Comparison of ENCODE assay signal across 10 cellular contexts in the genomic region with DNA sequence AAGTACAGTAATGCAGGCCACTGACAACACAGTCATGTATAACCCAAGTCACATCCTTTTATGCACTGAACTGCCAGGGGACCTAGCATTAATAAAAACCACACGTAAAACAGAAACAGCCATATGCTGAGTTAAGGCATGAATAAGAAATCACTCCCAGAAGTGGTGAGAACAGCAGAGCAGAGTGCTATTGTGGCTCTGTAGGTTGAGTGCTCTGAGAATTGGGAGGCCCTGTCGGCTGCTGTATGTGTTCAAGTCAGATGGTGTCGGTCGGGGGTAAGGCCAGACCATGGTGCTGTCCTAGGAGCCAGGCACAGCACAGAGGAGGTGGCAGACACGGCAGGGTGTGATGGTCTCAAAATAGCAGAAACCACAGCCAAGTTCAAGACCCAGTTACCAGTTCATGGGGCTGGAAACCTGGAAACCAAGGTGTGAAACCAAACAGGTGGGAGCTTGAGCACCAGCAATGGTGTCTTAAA.
DNase-seq lines count a peak whose midpoint lies in the region; ATAC-seq lines count a peak whose summit lies in the region.
"Had no signal": no experiment of that assay in that cellular context is flagged by ENCODE, and none has a peak within 500 bp of the region (broad histone marks: within the 10 kb centered on the region; RNA-seq: fewer than 3 reads in every experiment).

No MANE protein-coding gene starts in this region.

- peak overlapping the region; percentile 15 for H3K4me3 Mint-ChIP-seq in memory B cell

- no peak overlapping the region for H3K27ac Mint-ChIP-seq in memory B cell

- peaks cover 9% of the 10 kb centered on the region for H3K9me3 Mint-ChIP-seq in memory B cell

- peaks cover 7% of the 10 kb centered on the region for H3K27me3 Mint-ChIP-seq in memory B cell

- H3K36me3 Mint-ChIP-seq in memory B cell: no peaks in the 10 kb centered on the region

- no peak for DNase-seq in activated CD4-positive, CD25-positive, alpha-beta regulatory T cell (lab: John Stamatoyannopoulos, UW)
- DNase-seq in memory B cell (ENCODE audit: low spot score in 2 of 2) (no peak), HuH-7.5 (ENCODE audit: low spot score) (no peak), NCI-H2227 treated with DMSO at 0.1 percent for 48 hours (lab: John Stamatoyannopoulos, UW) (no peak), posterior vena cava (ENCODE audit: low spot score) (no peak)
- DNase-seq: 8988T, mesendoderm had no signal

- peak; percentile 76 to 93 for ATAC-seq in activated CD4-positive, CD25-positive, alpha-beta regulatory T cell treated with anti-CD3 and anti-CD28 coated beads, Interleukin-2, amount 50 U/mL, for 24 hours
- peak; percentile 85 for ATAC-seq in GM21447 (IDR thresholded peaks at IDR 0.05; ENCODE audit: unreplicated experiment)
- ATAC-seq in HG03095 (IDR thresholded peaks at IDR 0.05; ENCODE audit: unreplicated experiment): peak; percentile 89
- ATAC-seq in memory B cell (ENCODE audit: low read depth): peak; percentile 80

- H3K4me1 Mint-ChIP-seq in memory B cell: peaks cover 22% of the 10 kb centered on the region

- intact Hi-C loops in posterior vena cava (cut with DNase I): no loop called here
